Comparison of ENCODE assay signal across 24 cellular contexts in the genomic region with DNA sequence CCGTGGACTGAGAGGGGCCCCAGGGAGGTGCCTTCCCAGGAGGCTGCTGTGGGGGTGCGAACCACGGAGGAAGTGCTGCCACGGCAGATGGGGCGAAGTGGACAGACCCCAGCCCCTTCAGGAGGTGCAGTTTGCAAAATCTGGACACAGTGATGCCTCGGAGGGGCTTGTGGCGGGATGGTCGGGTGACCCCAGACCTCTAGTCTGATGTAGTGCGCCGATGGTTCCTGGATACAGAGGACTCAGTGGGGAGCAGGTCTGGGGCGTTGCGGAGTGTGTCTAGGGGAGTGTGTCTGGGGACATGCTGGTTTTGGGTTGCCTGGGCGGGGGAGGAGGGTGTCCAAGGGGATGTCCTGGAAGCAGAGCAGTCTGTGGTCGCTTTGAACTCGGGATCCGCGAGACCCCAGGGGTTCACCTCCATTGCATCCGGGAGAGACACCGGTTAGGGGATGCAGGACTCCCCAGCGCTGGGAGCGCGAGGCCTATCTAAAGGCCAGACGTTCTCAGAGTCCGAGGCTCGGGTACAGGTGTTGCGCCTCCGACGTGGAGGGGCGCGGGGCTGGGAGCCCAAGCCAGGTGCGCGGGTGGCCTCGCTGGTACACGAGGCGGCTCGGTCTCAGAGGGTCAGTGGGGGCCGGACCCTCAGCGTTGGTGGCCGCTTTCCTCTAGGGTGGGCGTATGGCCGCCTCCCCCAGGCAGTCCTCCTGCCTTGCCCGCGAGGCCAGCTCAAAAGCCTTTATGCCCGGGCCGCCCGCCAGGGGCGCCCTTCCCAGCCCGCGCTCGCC.
"Had no signal": no experiment of that assay in that cellular context is flagged by ENCODE, and none has a peak within 500 bp of the region (broad histone marks: within the 10 kb centered on the region; RNA-seq: fewer than 3 reads in every experiment).

No MANE protein-coding gene starts in this region.

- H3K27ac ChIP-seq: esophagus squamous epithelium, pancreas, psoas muscle, thoracic aorta, uterus had no signal

- H3K4me3 ChIP-seq: esophagus squamous epithelium, pancreas, psoas muscle, thoracic aorta, uterus had no signal

- H3K36me3 ChIP-seq: esophagus squamous epithelium, pancreas, thoracic aorta, uterus had no signal

- H3K27me3 ChIP-seq: pancreas, uterus had no signal

- DNase-seq: activated CD4-positive, alpha-beta T cell treated with anti-CD3 and anti-CD28 coated beads for 1 hour; activated CD4-positive, alpha-beta T cell treated with anti-CD3 and anti-CD28 coated beads, Interleukin-2, amount 50 U/mL, for 1 hour; activated CD8-positive, alpha-beta T cell treated with anti-CD3 and anti-CD28 coated beads for 36 hours; activated naive CD4-positive, alpha-beta T cell; activated T-cell treated with anti-CD3 and anti-CD28 coated beads for 4 hours; activated T-cell treated with anti-CD3 and anti-CD28 coated beads, Interleukin-2, amount 50 U/mL, for 72 hours; dermis blood vessel endothelial cell; effector CD4-positive, alpha-beta T cell; esophagus squamous epithelium; foreskin melanocyte; left ventricle myocardium superior; mammary epithelial cell; nephron progenitor cell; psoas muscle; stimulated activated CD4-positive, alpha-beta T cell treated with anti-CD3 and anti-CD28 coated beads, Interleukin-15, amount 100 ng/mL, for 24 hours; stimulated activated CD4-positive, alpha-beta T cell treated with anti-CD3 and anti-CD28 coated beads, Interleukin-2, amount 100 ng/mL, for 24 hours; stimulated activated naive CD4-positive, alpha-beta T cell treated with Interleukin-2 at 50 U/mL for 16 hours; T-helper 17 cell; T1000; trophoblast cell had no signal

- ATAC-seq: activated CD8-positive, alpha-beta T cell treated with anti-CD3 and anti-CD28 coated beads for 36 hours; activated naive CD4-positive, alpha-beta T cell treated with anti-CD3 and anti-CD28 coated beads, Interleukin-2, amount 50 U/mL, for 72 hours; activated T-cell treated with anti-CD3 and anti-CD28 coated beads, Interleukin-2, amount 50 U/mL, for 72 hours; left ventricle myocardium superior; pancreas; psoas muscle; T-helper 17 cell had no signal

- H3K4me1 ChIP-seq: esophagus squamous epithelium, pancreas, psoas muscle, uterus had no signal

- H3K9me3 ChIP-seq: esophagus squamous epithelium, pancreas, psoas muscle, thoracic aorta, uterus had no signal
